ENCODE assay signal across 8 cellular contexts in genomic region chr13:27425151-27425917, GRCh38. TPM values are rescaled to one million over a fixed set of nuclear protein-coding genes. Genes with fewer than 3 reads are reported as not detected.
DNase-seq lines count a peak whose midpoint lies in the region; ATAC-seq and TF ChIP-seq lines count a peak whose summit lies in the region.

No MANE protein-coding gene starts in this region.

- no peaks in the 10 kb centered on the region for H3K9me3 Mint-ChIP-seq in IgD-negative memory B cell
- no peaks in the 10 kb centered on the region for H3K9me3 Mint-ChIP-seq in activated naive CD8-positive, alpha-beta T cell treated with anti-CD3 and anti-CD28 coated beads, Interleukin-2, amount 50 U/mL, for 24 hours

- H3K4me3 Mint-ChIP-seq in IgD-negative memory B cell, result peak overlapping the region; percentile 82 to 96 (median 92)
- H3K4me3 Mint-ChIP-seq in activated naive CD8-positive, alpha-beta T cell treated with anti-CD3 and anti-CD28 coated beads, Interleukin-2, amount 50 U/mL, for 24 hours, result peak overlapping the region; percentile 93

- no peaks in the 10 kb centered on the region for H3K27me3 ChIP-seq in kidney epithelial cell (ENCODE audit: control insufficient read depth, insufficient read depth, low read length)

- H3K36me3 ChIP-seq in kidney epithelial cell (ENCODE audit: control insufficient read depth, insufficient read depth, low read length), result peaks cover 2% of the 10 kb centered on the region

- no peak for ATAC-seq in activated naive CD8-positive, alpha-beta T cell treated with anti-CD3 and anti-CD28 coated beads, Interleukin-2, amount 50 U/mL, for 24 hours

- H3K36me3 Mint-ChIP-seq in IgD-negative memory B cell, result no peaks in the 10 kb centered on the region
- peaks cover 46% of the 10 kb centered on the region for H3K36me3 Mint-ChIP-seq in activated naive CD8-positive, alpha-beta T cell treated with anti-CD3 and anti-CD28 coated beads, Interleukin-2, amount 50 U/mL, for 24 hours (ENCODE audit: low read depth)

- peaks cover 5 to 24% (median 16%) of the 10 kb centered on the region in 3 donors for H3K4me1 Mint-ChIP-seq in IgD-negative memory B cell
- H3K4me1 Mint-ChIP-seq in activated naive CD8-positive, alpha-beta T cell treated with anti-CD3 and anti-CD28 coated beads, Interleukin-2, amount 50 U/mL, for 24 hours, result peaks cover 48% of the 10 kb centered on the region

- DNase-seq in NCI-H748 (lab: John Stamatoyannopoulos, UW; ENCODE audit: unreplicated experiment) (peak; percentile 55), NCI-H748 treated with DMSO at 0.1 percent for 48 hours (lab: John Stamatoyannopoulos, UW) (no peak), kidney epithelial cell (ENCODE audit: low read depth) (no peak), substantia nigra (lab: John Stamatoyannopoulos, UW) (peak in 3 of 49 donors; percentile 8 to 50 (median 37)), UCSD-AML1 (lab: John Stamatoyannopoulos, UW; ENCODE audit: unreplicated experiment) (no peak), NCI-H1105 (lab: John Stamatoyannopoulos, UW) (no peak)
- peak; percentile 35 for DNase-seq in activated naive CD8-positive, alpha-beta T cell treated with anti-CD3 and anti-CD28 coated beads, Interleukin-2, amount 50 U/mL, for 24 hours

- H3K4me3 ChIP-seq in kidney epithelial cell (ENCODE audit: low read depth, low read length), result peak overlapping the region; percentile 64

- H3K27ac ChIP-seq in substantia nigra (ENCODE audit: low read depth, low read length, poor library complexity, severe bottlenecking), result peak overlapping the region; percentile 79

- peak overlapping the region; percentile 60 to 95 (median 92) for H3K27ac Mint-ChIP-seq in IgD-negative memory B cell
- H3K27ac Mint-ChIP-seq in activated naive CD8-positive, alpha-beta T cell treated with anti-CD3 and anti-CD28 coated beads, Interleukin-2, amount 50 U/mL, for 24 hours, result peak overlapping the region; percentile 98

- TF ChIP-seq CTCF in kidney epithelial cell (IDR thresholded peaks at IDR 0.05; ENCODE audit: insufficient read depth, low read length, poor library complexity, severe bottlenecking), result no peak

- H3K27me3 Mint-ChIP-seq in IgD-negative memory B cell, result no peaks in the 10 kb centered on the region
- no peaks in the 10 kb centered on the region for H3K27me3 Mint-ChIP-seq in activated naive CD8-positive, alpha-beta T cell treated with anti-CD3 and anti-CD28 coated beads, Interleukin-2, amount 50 U/mL, for 24 hours

RNA-seq across cellular contexts. Expression of gene GTF3A, which starts 0.9 kb away (rescaled TPM):
- polyA plus RNA-seq in IgD-negative memory B cell, result 484 TPM
- 177 and 206 TPM in 2 replicates for total RNA-seq in kidney epithelial cell

RNA-seq across cellular contexts. Expression of gene MTIF3, which starts 25.0 kb away (rescaled TPM):
- polyA plus RNA-seq in IgD-negative memory B cell, result 110 TPM
- 44.8 and 105 TPM in 2 replicates for total RNA-seq in kidney epithelial cell

Comparison
In these comparisons a context has a peak if more than half of its experiments do, and no peak if none do; other contexts are left out.
1. DNase-seq: peak in NCI-H748 (single experiment) and activated naive CD8-positive, alpha-beta T cell treated with anti-CD3 and anti-CD28 coated beads, Interleukin-2, amount 50 U/mL, for 24 hours (single experiment); none in NCI-H748 treated with DMSO at 0.1 percent for 48 hours (single experiment), kidney epithelial cell (single experiment), UCSD-AML1 (single experiment) and NCI-H1105 (single experiment).